8 cellular contexts compared by ENCODE assay signal in genomic region chr19:58097349-58097748, GRCh38. TPM values are rescaled to one million over a fixed set of nuclear protein-coding genes. Genes with fewer than 3 reads are reported as not detected.
A peak's percentile ranks its signal among the peaks of the same experiment; 100 is the strongest.
DNase-seq lines count a peak whose midpoint lies in the region; ATAC-seq and TF ChIP-seq lines count a peak whose summit lies in the region.

No MANE protein-coding gene starts in this region.

- peak overlapping the region; percentile 50 for H3K27ac Mint-ChIP-seq in activated T-cell treated with anti-CD3 and anti-CD28 coated beads, Interleukin-2, amount 50 U/mL, for 72 hours

- H3K9me3 Mint-ChIP-seq in activated T-cell treated with anti-CD3 and anti-CD28 coated beads, Interleukin-2, amount 50 U/mL, for 72 hours = peaks cover 10 to 19% of the 10 kb centered on the region in 2 donors

- no peak for ATAC-seq in activated T-cell treated with anti-CD3 and anti-CD28 coated beads, Interleukin-2, amount 50 U/mL, for 72 hours (replicated peaks in 1 of 2)

- DNase-seq in activated T-cell treated with anti-CD3 and anti-CD28 coated beads, Interleukin-2, amount 50 U/mL, for 72 hours = no peak
- DNase-seq in activated T-cell treated with anti-CD3 and anti-CD28 coated beads, Interleukin-2, amount 50 U/mL, for 48 hours = no peak
- no peak for DNase-seq in cardiac fibroblast (ENCODE audit: low read depth in 2 of 2)
- DNase-seq in thyroid gland = no peak
- DNase-seq in NCI-H510A (lab: John Stamatoyannopoulos, UW) = no peak
- DNase-seq in NCI-H1105 (lab: John Stamatoyannopoulos, UW) = no peak
- DNase-seq in pons (ENCODE audit: low spot score) = no peak

- WGBS in mesodermal cell (ENCODE audit: insufficient coverage in 2 of 2), 2 experiments = 14 to 58% methylated on average over 2 to 4 of the region's 8 CpGs
- 30 to 32% methylated on average over 8 of the region's 8 CpGs for WGBS in thyroid gland, 2 donors

- H3K27ac ChIP-seq in mesodermal cell (ENCODE audit: low read depth, low read length, severe bottlenecking) (peak overlapping the region; percentile 100), thyroid gland (peak overlapping the region; percentile 94 to 98 (median 97))

- no peaks in the 10 kb centered on the region for H3K27me3 ChIP-seq in thyroid gland

- no peaks in the 10 kb centered on the region for H3K4me1 ChIP-seq in mesodermal cell (ENCODE audit: control insufficient read depth, insufficient read depth, low read length, poor library complexity, severe bottlenecking)
- H3K4me1 ChIP-seq in thyroid gland = peaks cover 12 to 19% of the 10 kb centered on the region in 2 donors

- no peak for TF ChIP-seq CTCF in cardiac fibroblast (IDR thresholded peaks at IDR 0.05; ENCODE audit: low read depth, low read length)
- no peak for TF ChIP-seq CTCF in thyroid gland (IDR thresholded peaks at IDR 0.05)

- intact Hi-C loops in thyroid gland (cut with DNase I) = loop anchor here (5.0 kb wide), 2 partner anchors 60 to 80 kb away; no protein-coding TSS in a partner anchor

- H3K4me3 ChIP-seq in cardiac fibroblast (replicated peaks in 1 of 2; ENCODE audit: low read depth in 2 of 2, low read length in 2 of 2) (peak overlapping the region; percentile 96 to 98), mesodermal cell (ENCODE audit: extremely low read depth, insufficient read depth, low read length, poor library complexity, severe bottlenecking) (peak overlapping the region; percentile 78), thyroid gland (replicated peaks in 1 of 3) (peak overlapping the region in 2 of 3 donors; percentile 96 to 97)

- peaks cover 22 to 38% of the 10 kb centered on the region in 2 donors for H3K36me3 Mint-ChIP-seq in activated T-cell treated with anti-CD3 and anti-CD28 coated beads, Interleukin-2, amount 50 U/mL, for 72 hours (ENCODE audit: insufficient read depth in 2 of 2)

- TF ChIP-seq POLR2A in thyroid gland (IDR thresholded peaks at IDR 0.05) = no peak

- peaks cover 4% of the 10 kb centered on the region for H3K36me3 ChIP-seq in mesodermal cell (ENCODE audit: control insufficient read depth, insufficient read depth, low read length)
- H3K36me3 ChIP-seq in thyroid gland = no peaks in the 10 kb centered on the region

- H3K27me3 Mint-ChIP-seq in activated T-cell treated with anti-CD3 and anti-CD28 coated beads, Interleukin-2, amount 50 U/mL, for 72 hours (ENCODE audit: low read depth) = no peaks in the 10 kb centered on the region

- peaks cover 56% of the 10 kb centered on the region for H3K9me3 ChIP-seq in mesodermal cell (ENCODE audit: control insufficient read depth, low read length)
- H3K9me3 ChIP-seq in thyroid gland = no peaks in the 10 kb centered on the region

- H3K4me3 Mint-ChIP-seq in activated T-cell treated with anti-CD3 and anti-CD28 coated beads, Interleukin-2, amount 50 U/mL, for 72 hours = peak overlapping the region; percentile 68 to 84

- peaks cover 16% of the 10 kb centered on the region for H3K4me1 Mint-ChIP-seq in activated T-cell treated with anti-CD3 and anti-CD28 coated beads, Interleukin-2, amount 50 U/mL, for 72 hours (ENCODE audit: low read depth)

RNA-seq across cellular contexts. Expression of gene ZSCAN18, which starts 0.7 kb away (rescaled TPM):
- 10 to 100 TPM; 34.0 to 51.3 TPM for total RNA-seq in activated T-cell treated with anti-CD3 and anti-CD28 coated beads, Interleukin-2, amount 50 U/mL, for 72 hours
- 39.6 TPM for polyA plus RNA-seq in mesodermal cell (2013, experiment 1 of 2)
- 34.0 TPM for polyA plus RNA-seq in mesodermal cell (2013, experiment 2 of 2)
- total RNA-seq in thyroid gland = 100 to 1,000 TPM; 129 to 150 (median 132) TPM

RNA-seq across cellular contexts. Expression of gene ZNF135, which starts 38.3 kb away (rescaled TPM):
- 1 to 10 TPM; 1.7 to 1.9 TPM for total RNA-seq in activated T-cell treated with anti-CD3 and anti-CD28 coated beads, Interleukin-2, amount 50 U/mL, for 72 hours
- polyA plus RNA-seq in mesodermal cell (2013, experiment 1 of 2) = 1.1 TPM
- 0.76 TPM for polyA plus RNA-seq in mesodermal cell (2013, experiment 2 of 2)
- 10 to 100 TPM; 12.6 to 22.9 (median 18.1) TPM for total RNA-seq in thyroid gland

RNA-seq across cellular contexts. Expression of gene ZNF329, which starts 53.2 kb away (rescaled TPM):
- 1 to 10 TPM; 8.0 to 9.8 TPM for total RNA-seq in activated T-cell treated with anti-CD3 and anti-CD28 coated beads, Interleukin-2, amount 50 U/mL, for 72 hours
- polyA plus RNA-seq in mesodermal cell (2013, experiment 1 of 2) = 9.3 TPM
- 9.5 TPM for polyA plus RNA-seq in mesodermal cell (2013, experiment 2 of 2)
- total RNA-seq in thyroid gland = 10 to 100 TPM; 15.6 to 20.6 (median 17.6) TPM

Comparison
In these comparisons a context has a peak if more than half of its experiments do, and no peak if none do; other contexts are left out.
1. RNA of gene ZNF135, which starts 38.3 kb away (total RNA-seq): 12.6 to 22.9 TPM in thyroid gland; 1.7 to 1.9 TPM in activated T-cell treated with anti-CD3 and anti-CD28 coated beads, Interleukin-2, amount 50 U/mL, for 72 hours; every median in the first group is over 4 times any median in the second.
2. Peak in every context shown above with its lines, with median percentiles within 50 percentile points of each other: H3K4me3 ChIP-seq.